In the genomic region with DNA sequence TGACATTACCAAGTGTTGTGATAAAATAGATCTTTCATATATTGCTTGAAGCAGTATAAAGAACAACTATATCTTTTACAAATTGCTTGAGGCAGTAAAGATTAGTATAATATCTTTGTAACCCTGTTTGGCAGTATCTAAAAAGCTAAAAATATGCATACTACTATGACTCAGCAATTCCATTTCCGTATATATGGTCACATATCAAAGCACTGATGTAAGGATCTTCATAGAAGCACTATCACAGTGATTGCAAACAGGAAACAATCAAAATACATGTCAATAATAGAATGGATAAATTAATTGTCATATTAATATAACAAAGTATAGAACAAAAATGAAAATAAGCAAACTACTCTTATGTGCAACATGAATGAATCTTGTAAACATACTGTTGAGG, we compare ENCODE assay signal across 1 cellular context.
TF ChIP-seq lines count a peak whose summit lies in the region.

No MANE protein-coding gene starts in this region.

TF ChIP-seq in A549, 52 proteins besides CTCF, POLR2A, EP300 and RAD21 (continued from another document):
- TF ChIP-seq, protein P1, sequence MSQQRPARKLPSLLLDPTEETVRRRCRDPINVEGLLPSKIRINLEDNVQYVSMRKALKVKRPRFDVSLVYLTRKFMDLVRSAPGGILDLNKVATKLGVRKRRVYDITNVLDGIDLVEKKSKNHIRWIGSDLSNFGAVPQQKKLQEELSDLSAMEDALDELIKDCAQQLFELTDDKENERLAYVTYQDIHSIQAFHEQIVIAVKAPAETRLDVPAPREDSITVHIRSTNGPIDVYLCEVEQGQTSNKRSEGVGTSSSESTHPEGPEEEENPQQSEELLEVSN (IDR thresholded peaks at IDR 0.05; ENCODE audit: borderline replicate concordance, low read depth): no peak
- TF ChIP-seq TFCP2L1 (CRISPR knock-in tag; IDR thresholded peaks at IDR 0.05) (no peak), EHMT2 (IDR thresholded peaks at IDR 0.05; ENCODE audit: low read depth) (no peak), HEYL (CRISPR knock-in tag; IDR thresholded peaks at IDR 0.05) (no peak)
